ENCODE assay signal across 15 cellular contexts in genomic region chr9:69386651-69387050, GRCh38.
"Had no signal": no experiment of that assay in that cellular context is flagged by ENCODE, and none has a peak within 500 bp of the region (broad histone marks: within the 10 kb centered on the region; RNA-seq: fewer than 3 reads in every experiment).

No MANE protein-coding gene starts in this region.

- DNase-seq: activated CD4-positive, alpha-beta memory T cell treated with anti-CD3 and anti-CD28 coated beads, Interleukin-2, amount 10 ng/mL, durations not matched to agents 7 days and 5 days; activated CD4-positive, alpha-beta T cell treated with anti-CD3 and anti-CD28 coated beads for 4 hours; activated CD4-positive, CD25-positive, alpha-beta regulatory T cell; activated effector memory CD4-positive, alpha-beta T cell treated with Interleukin-2 at 50 U/mL for 16 hours; activated naive CD4-positive, alpha-beta T cell treated with anti-CD3 and anti-CD28 coated beads, Interleukin-2, amount 10 ng/mL, durations not matched to agents 7 days and 5 days; activated T-cell treated with anti-CD3 and anti-CD28 coated beads, Interleukin-2, amount 50 U/mL, for 72 hours; effector CD4-positive, alpha-beta T cell; foreskin fibroblast; lower lobe of right lung; naive B cell; occipital lobe; spleen; stimulated activated CD4-positive, alpha-beta T cell treated with anti-CD3 and anti-CD28 coated beads, Interleukin-4, amount 100 ng/mL, for 24 hours; T-helper 1 cell; tibial artery had no signal

- H3K4me3 ChIP-seq: lower lobe of right lung, spleen, tibial artery had no signal

- H3K27ac ChIP-seq: lower lobe of right lung, spleen, tibial artery had no signal

- H3K36me3 ChIP-seq: spleen had no signal

- H3K9me3 ChIP-seq: lower lobe of right lung, spleen, tibial artery had no signal

- H3K4me1 ChIP-seq: spleen had no signal

- H3K27me3 ChIP-seq: tibial artery had no signal

- ATAC-seq: activated T-cell treated with anti-CD3 and anti-CD28 coated beads, Interleukin-2, amount 50 U/mL, for 72 hours had no signal
